25 cellular contexts compared by ENCODE assay signal in genomic region chr5:136677219-136677618, GRCh38.
DNase-seq lines count a peak whose midpoint lies in the region; TF ChIP-seq lines count a peak whose summit lies in the region.
"Had no signal": no experiment of that assay in that cellular context is flagged by ENCODE, and none has a peak within 500 bp of the region (broad histone marks: within the 10 kb centered on the region; RNA-seq: fewer than 3 reads in every experiment).

No MANE protein-coding gene starts in this region.

- H3K36me3 ChIP-seq in brain microvascular endothelial cell (replicated peaks) (no peaks in the 10 kb centered on the region), HAP-1 (replicated peaks) (no peaks in the 10 kb centered on the region)

- DNase-seq in AG04449 (ENCODE audit: low read depth, low spot score) (peak; percentile 71), HFFc6 (peak; percentile 17), brain microvascular endothelial cell (peak; percentile 1), iris pigment epithelial cell (ENCODE audit: low read depth) (peak; percentile 6), HAP-1 (ENCODE audit: low spot score in 2 of 2) (no peak), GM13977 (ENCODE audit: low spot score) (no peak), HuH-7 (ENCODE audit: low spot score) (no peak)
- no peak for DNase-seq in stimulated activated CD4-positive, alpha-beta T cell treated with anti-CD3 and anti-CD28 coated beads, Interleukin-1b, Interleukin-23, amount 100 ng/mL, for 48 hours
- DNase-seq: ACHN, Calu3, DMS153, DND-41, KG1, NCI-H1092, NCI-H1417 treated with DMSO at 0.1 percent for 48 hours, NCI-H187, NCI-H2081 treated with DMSO at 0.1 percent for 48 hours, NCI-H2171, NCI-H226, NCI-H510A treated with DMSO at 0.1 percent for 48 hours, NCI-H774, PC-3, SK-N-SH, SW 1271 had no signal

- H3K4me3 ChIP-seq in AG04449 (ENCODE audit: low read depth, low read length) (no peak overlapping the region), brain microvascular endothelial cell (ENCODE audit: low read depth, low read length) (no peak overlapping the region), HAP-1 (no peak overlapping the region)

- H3K27ac ChIP-seq in brain microvascular endothelial cell: no peak overlapping the region
- H3K27ac ChIP-seq: 22Rv1 had no signal

- CTCF ChIA-PET in AG04449 (lab: Yijun Ruan, JAX): interaction anchor here (0.9 to 5.0 kb wide), 2 partner anchors 10 to 39 kb away, joined by 3 to 24 read pairs; no protein-coding TSS in a partner anchor

- H3K27me3 Mint-ChIP-seq in HFFc6 (ENCODE audit: insufficient read depth): no peaks in the 10 kb centered on the region; the same call in 1 of the 2 replicates

- peaks cover 19% of the 10 kb centered on the region; the same call in 1 of the 2 replicates for H3K4me1 Mint-ChIP-seq in HFFc6 (ENCODE audit: low read depth)

- no peaks in the 10 kb centered on the region for H3K4me1 ChIP-seq in HAP-1

- H3K4me3 Mint-ChIP-seq in HFFc6: no peak overlapping the region

- no peak overlapping the region for H3K27ac Mint-ChIP-seq in HFFc6

- in situ Hi-C loops in brain microvascular endothelial cell (cut with HindIII; ENCODE audit: low pct_ligation_motif_present, low sequenced_read_pairs): no loop called here
- in situ Hi-C loops in HAP-1 (cut with MboI; ENCODE audit: low sequenced_read_pairs): no loop called here
- in situ Hi-C loops in GM13977 (cut with MboI; ENCODE audit: low pct_unique_long_range_greater_than_20kb, low sequenced_read_pairs, unreplicated experiment): no loop called here

- POLR2A ChIA-PET in AG04449 (lab: Yijun Ruan, JAX): interaction anchor here (1.0 kb wide), 1 partner anchor 9 kb away, joined by 3 read pairs; no protein-coding TSS in a partner anchor

- no peaks in the 10 kb centered on the region for H3K36me3 Mint-ChIP-seq in HFFc6 (ENCODE audit: low read depth)

- H3K9me3 ChIP-seq in HAP-1: no peaks in the 10 kb centered on the region
- H3K9me3 ChIP-seq: SK-N-SH had no signal

- H3K27me3 ChIP-seq in brain microvascular endothelial cell (replicated peaks) (no peaks in the 10 kb centered on the region), HAP-1 (ENCODE audit: low read depth) (no peaks in the 10 kb centered on the region)

- no peaks in the 10 kb centered on the region for H3K9me3 Mint-ChIP-seq in HFFc6

- no peak for TF ChIP-seq CTCF in AG04449 (IDR thresholded peaks at IDR 0.05; ENCODE audit: insufficient read depth, low read length, missing control alignments)
- TF ChIP-seq CTCF in HFFc6 (IDR thresholded peaks at IDR 0.05): no peak
- TF ChIP-seq CTCF in brain microvascular endothelial cell (IDR thresholded peaks at IDR 0.05; ENCODE audit: low read depth, low read length, missing control alignments): no peak
- TF ChIP-seq CTCF in GM13977 (IDR thresholded peaks at IDR 0.05; ENCODE audit: extremely low read depth, insufficient read depth, missing control alignments): no peak

Comparison
In these comparisons a context has a peak if more than half of its experiments do, and no peak if none do; other contexts are left out.
1. DNase-seq: peak in AG04449 (single experiment), HFFc6 (single experiment), brain microvascular endothelial cell (single experiment) and iris pigment epithelial cell (single experiment); none in stimulated activated CD4-positive, alpha-beta T cell treated with anti-CD3 and anti-CD28 coated beads, Interleukin-1b, Interleukin-23, amount 100 ng/mL, for 48 hours (single experiment), HAP-1 (0 of 2), GM13977 (single experiment) and HuH-7 (single experiment).